12 cellular contexts compared by ENCODE assay signal in genomic region chr14:88468396-88468795, GRCh38.
DNase-seq lines count a peak whose midpoint lies in the region; ATAC-seq and TF ChIP-seq lines count a peak whose summit lies in the region.
"Had no signal": no experiment of that assay in that cellular context is flagged by ENCODE, and none has a peak within 500 bp of the region (broad histone marks: within the 10 kb centered on the region; RNA-seq: fewer than 3 reads in every experiment).

No MANE protein-coding gene starts in this region.

- no peaks in the 10 kb centered on the region for H4K20me1 ChIP-seq in SK-N-SH (ENCODE audit: insufficient read depth)

- no peak for TF ChIP-seq CTCF in SK-N-SH (IDR thresholded peaks at IDR 0.05)
- no peak for TF ChIP-seq CTCF in adrenal gland (IDR thresholded peaks at IDR 0.05)
- no peak for TF ChIP-seq CTCF in fibroblast of the aortic adventitia (IDR thresholded peaks at IDR 0.05; ENCODE audit: insufficient read depth, low read length)

- DNase-seq in SK-N-SH (no peak), adrenal gland (peak in 1 of 7 donors; percentile 16), fibroblast of the aortic adventitia (ENCODE audit: low read depth) (peak; percentile 66), stromal cell of bone marrow (ENCODE audit: low read depth) (peak; percentile 18)
- no peak for DNase-seq in stimulated activated naive CD4-positive, alpha-beta T cell treated with Interleukin-2 at 50 U/mL for 16 hours (lab: John Stamatoyannopoulos, UW)
- no peak for DNase-seq in effector memory CD4-positive, alpha-beta T cell
- DNase-seq: NCI-H1436, NCI-H446 treated with DMSO at 0.1 percent for 48 hours, spleen had no signal

- H3F3A ChIP-seq in SK-N-SH (replicated peaks; ENCODE audit: insufficient read depth): peaks cover 22% of the 10 kb centered on the region

- no peak for TF ChIP-seq RAD21 in SK-N-SH (IDR thresholded peaks at IDR 0.05; ENCODE audit: low read length)

- peak overlapping the region; percentile 13; the same call in 1 of the 2 replicates for H3K4me2 ChIP-seq in SK-N-SH

- ATAC-seq in SK-N-SH treated with all-trans-retinoic acid at 6 μM for 48 hours (no peak), GM18907 (IDR thresholded peaks at IDR 0.05; ENCODE audit: unreplicated experiment) (no peak)

- H3K27ac ChIP-seq in SK-N-SH (ENCODE audit: low read depth in 2 of 2, low read length in 1 of 2) (0 out of 4 replicates have a peak overlapping the region, but pooled peaks of 1 of the 2 experiments have one; percentile 1), adrenal gland (peak overlapping the region in 3 of 5 donors; percentile 24 to 63 (median 25))
- H3K27ac ChIP-seq in effector memory CD4-positive, alpha-beta T cell (ENCODE audit: insufficient read depth, low read length, poor library complexity, severe bottlenecking): no peak overlapping the region
- H3K27ac ChIP-seq: 22Rv1, spleen had no signal

- H3K36me3 ChIP-seq in SK-N-SH (replicated peaks in 1 of 2; ENCODE audit: control insufficient read depth in 1 of 2, insufficient read depth in 2 of 2, low read length in 1 of 2) (peaks cover 71 to 74% of the 10 kb centered on the region in 2 experiments), adrenal gland (replicated peaks in 1 of 2) (peaks cover 0 to 33% of the 10 kb centered on the region in 2 donors)
- H3K36me3 ChIP-seq in effector memory CD4-positive, alpha-beta T cell (ENCODE audit: control insufficient read depth, insufficient read depth, low read length): no peaks in the 10 kb centered on the region

- H3K79me2 ChIP-seq in SK-N-SH (ENCODE audit: insufficient read depth): no peaks in the 10 kb centered on the region; the same call in 1 of the 2 replicates

- H3K27me3 ChIP-seq in SK-N-SH (ENCODE audit: insufficient read depth): no peaks in the 10 kb centered on the region
- no peaks in the 10 kb centered on the region for H3K27me3 ChIP-seq in adrenal gland
- H3K27me3 ChIP-seq in effector memory CD4-positive, alpha-beta T cell (replicated peaks; ENCODE audit: control insufficient read depth, insufficient read depth, low read length, poor library complexity, severe bottlenecking): no peaks in the 10 kb centered on the region
- H3K27me3 ChIP-seq: spleen had no signal

- H3K9me2 ChIP-seq in SK-N-SH: no peaks in the 10 kb centered on the region

- 75% methylated on average over 1 of the region's 1 CpG for WGBS in SK-N-SH (ENCODE audit: low lambda C conversion rate)
- WGBS in adrenal gland, 4 donors: 44 to 62% (median 54%) methylated on average over 1 of the region's 1 CpG

- no peaks in the 10 kb centered on the region for H3K9me3 ChIP-seq in SK-N-SH
- no peaks in the 10 kb centered on the region for H3K9me3 ChIP-seq in adrenal gland (replicated peaks in 1 of 3)
- H3K9me3 ChIP-seq in effector memory CD4-positive, alpha-beta T cell (ENCODE audit: control insufficient read depth, low read length): no peaks in the 10 kb centered on the region
- H3K9me3 ChIP-seq: spleen had no signal

- CTCF ChIA-PET in SK-N-SH (lab: Yijun Ruan, JAX): interaction anchor here (0.8 to 1.9 kb wide), 2 partner anchors 25 to 279 kb away, joined by 3 to 5 read pairs; no protein-coding TSS in a partner anchor

- POLR2A ChIA-PET in SK-N-SH (lab: Yijun Ruan, JAX): no interaction called here

- H3K4me3 ChIP-seq in SK-N-SH (ENCODE audit: low read depth in 2 of 2, low read length in 1 of 2) (no peak overlapping the region), adrenal gland (no peak overlapping the region), fibroblast of the aortic adventitia (ENCODE audit: low read depth, low read length) (no peak overlapping the region)
- H3K4me3 ChIP-seq in effector memory CD4-positive, alpha-beta T cell (ENCODE audit: insufficient read depth, low read depth, low read length, poor library complexity, severe bottlenecking): no peak overlapping the region
- H3K4me3 ChIP-seq: spleen had no signal

- no peak for TF ChIP-seq POLR2A in adrenal gland (IDR thresholded peaks at IDR 0.05)

- no peak for TF ChIP-seq EP300 in SK-N-SH (IDR thresholded peaks at IDR 0.05; ENCODE audit: borderline replicate concordance in 1 of 2, low read depth in 1 of 2, low read length in 1 of 2)

- peaks cover 0 to 6% of the 10 kb centered on the region in 2 experiments; a peak in 1 of 4 replicates for H3K4me1 ChIP-seq in SK-N-SH (ENCODE audit: control insufficient read depth in 1 of 2, insufficient read depth in 2 of 2, low read depth in 1 of 2, low read length in 1 of 2)
- peaks cover 0 to 11% of the 10 kb centered on the region in 2 donors for H3K4me1 ChIP-seq in adrenal gland (replicated peaks in 1 of 2)
- H3K4me1 ChIP-seq in effector memory CD4-positive, alpha-beta T cell (ENCODE audit: control insufficient read depth, insufficient read depth, low read length, poor library complexity, severe bottlenecking): no peaks in the 10 kb centered on the region
- H3K4me1 ChIP-seq: spleen had no signal

- no peak overlapping the region for H3K9ac ChIP-seq in SK-N-SH

- H2AFZ ChIP-seq in SK-N-SH (ENCODE audit: low read depth): no peak overlapping the region

- intact Hi-C loops in adrenal gland (cut with DNase I): no loop called here

TF ChIP-seq in SK-N-SH, 30 proteins besides CTCF, POLR2A, EP300 and RAD21 (continues in another document):
- TF ChIP-seq TAF1 (IDR thresholded peaks at IDR 0.05; ENCODE audit: borderline replicate concordance, low read depth, low read length): no peak
- TF ChIP-seq MXI1 (IDR thresholded peaks at IDR 0.05; ENCODE audit: low read depth, low read length): no peak
- no peak for TF ChIP-seq JUND (IDR thresholded peaks at IDR 0.05)
- TF ChIP-seq RXRA (IDR thresholded peaks at IDR 0.05; ENCODE audit: borderline replicate concordance, low read depth): no peak
- no peak for TF ChIP-seq YY1 (IDR thresholded peaks at IDR 0.05; ENCODE audit: low read depth)
- TF ChIP-seq, protein P1, sequence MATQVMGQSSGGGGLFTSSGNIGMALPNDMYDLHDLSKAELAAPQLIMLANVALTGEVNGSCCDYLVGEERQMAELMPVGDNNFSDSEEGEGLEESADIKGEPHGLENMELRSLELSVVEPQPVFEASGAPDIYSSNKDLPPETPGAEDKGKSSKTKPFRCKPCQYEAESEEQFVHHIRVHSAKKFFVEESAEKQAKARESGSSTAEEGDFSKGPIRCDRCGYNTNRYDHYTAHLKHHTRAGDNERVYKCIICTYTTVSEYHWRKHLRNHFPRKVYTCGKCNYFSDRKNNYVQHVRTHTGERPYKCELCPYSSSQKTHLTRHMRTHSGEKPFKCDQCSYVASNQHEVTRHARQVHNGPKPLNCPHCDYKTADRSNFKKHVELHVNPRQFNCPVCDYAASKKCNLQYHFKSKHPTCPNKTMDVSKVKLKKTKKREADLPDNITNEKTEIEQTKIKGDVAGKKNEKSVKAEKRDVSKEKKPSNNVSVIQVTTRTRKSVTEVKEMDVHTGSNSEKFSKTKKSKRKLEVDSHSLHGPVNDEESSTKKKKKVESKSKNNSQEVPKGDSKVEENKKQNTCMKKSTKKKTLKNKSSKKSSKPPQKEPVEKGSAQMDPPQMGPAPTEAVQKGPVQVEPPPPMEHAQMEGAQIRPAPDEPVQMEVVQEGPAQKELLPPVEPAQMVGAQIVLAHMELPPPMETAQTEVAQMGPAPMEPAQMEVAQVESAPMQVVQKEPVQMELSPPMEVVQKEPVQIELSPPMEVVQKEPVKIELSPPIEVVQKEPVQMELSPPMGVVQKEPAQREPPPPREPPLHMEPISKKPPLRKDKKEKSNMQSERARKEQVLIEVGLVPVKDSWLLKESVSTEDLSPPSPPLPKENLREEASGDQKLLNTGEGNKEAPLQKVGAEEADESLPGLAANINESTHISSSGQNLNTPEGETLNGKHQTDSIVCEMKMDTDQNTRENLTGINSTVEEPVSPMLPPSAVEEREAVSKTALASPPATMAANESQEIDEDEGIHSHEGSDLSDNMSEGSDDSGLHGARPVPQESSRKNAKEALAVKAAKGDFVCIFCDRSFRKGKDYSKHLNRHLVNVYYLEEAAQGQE (IDR thresholded peaks at IDR 0.05; ENCODE audit: low read depth, low read length): no peak

TF ChIP-seq in SK-N-SH treated with all-trans-retinoic acid at 6 μM for 48 hours, 23 proteins besides CTCF, POLR2A, EP300 and RAD21 (continues in another document):
- no peak for TF ChIP-seq OSR1 (CRISPR knock-in tag; IDR thresholded peaks at IDR 0.05)
- no peak for TF ChIP-seq ZNF565 (CRISPR knock-in tag; conservative IDR thresholded peaks at IDR 0.05; ENCODE audit: low read depth)
- no peak for TF ChIP-seq ESRRG (CRISPR knock-in tag; IDR thresholded peaks at IDR 0.05)
- no peak for TF ChIP-seq ISL1 (CRISPR knock-in tag; IDR thresholded peaks at IDR 0.05)
- no peak for TF ChIP-seq CSDC2 (CRISPR knock-in tag; IDR thresholded peaks at IDR 0.05)
- TF ChIP-seq, protein P2, sequence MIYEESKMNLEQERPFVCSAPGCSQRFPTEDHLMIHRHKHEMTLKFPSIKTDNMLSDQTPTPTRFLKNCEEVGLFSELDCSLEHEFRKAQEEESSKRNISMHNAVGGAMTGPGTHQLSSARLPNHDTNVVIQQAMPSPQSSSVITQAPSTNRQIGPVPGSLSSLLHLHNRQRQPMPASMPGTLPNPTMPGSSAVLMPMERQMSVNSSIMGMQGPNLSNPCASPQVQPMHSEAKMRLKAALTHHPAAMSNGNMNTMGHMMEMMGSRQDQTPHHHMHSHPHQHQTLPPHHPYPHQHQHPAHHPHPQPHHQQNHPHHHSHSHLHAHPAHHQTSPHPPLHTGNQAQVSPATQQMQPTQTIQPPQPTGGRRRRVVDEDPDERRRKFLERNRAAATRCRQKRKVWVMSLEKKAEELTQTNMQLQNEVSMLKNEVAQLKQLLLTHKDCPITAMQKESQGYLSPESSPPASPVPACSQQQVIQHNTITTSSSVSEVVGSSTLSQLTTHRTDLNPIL (CRISPR knock-in tag; IDR thresholded peaks at IDR 0.05; ENCODE audit: low read depth): no peak
- no peak for TF ChIP-seq ZNF70 (CRISPR knock-in tag; IDR thresholded peaks at IDR 0.05)
- TF ChIP-seq SNAI2 (CRISPR knock-in tag; IDR thresholded peaks at IDR 0.05): no peak
- TF ChIP-seq BACH2 (CRISPR knock-in tag; IDR thresholded peaks at IDR 0.05; ENCODE audit: borderline replicate concordance): no peak
- no peak for TF ChIP-seq TOX (CRISPR knock-in tag; IDR thresholded peaks at IDR 0.05; ENCODE audit: borderline replicate concordance)

Comparison
In these comparisons a context has a peak if more than half of its experiments do, and no peak if none do; other contexts are left out.
1. DNase-seq: peak in fibroblast of the aortic adventitia (single experiment) and stromal cell of bone marrow (single experiment); none in SK-N-SH (single experiment), stimulated activated naive CD4-positive, alpha-beta T cell treated with Interleukin-2 at 50 U/mL for 16 hours (single experiment) and effector memory CD4-positive, alpha-beta T cell (0 of 3).